ENCODE assay signal across 9 cellular contexts in the genomic region with DNA sequence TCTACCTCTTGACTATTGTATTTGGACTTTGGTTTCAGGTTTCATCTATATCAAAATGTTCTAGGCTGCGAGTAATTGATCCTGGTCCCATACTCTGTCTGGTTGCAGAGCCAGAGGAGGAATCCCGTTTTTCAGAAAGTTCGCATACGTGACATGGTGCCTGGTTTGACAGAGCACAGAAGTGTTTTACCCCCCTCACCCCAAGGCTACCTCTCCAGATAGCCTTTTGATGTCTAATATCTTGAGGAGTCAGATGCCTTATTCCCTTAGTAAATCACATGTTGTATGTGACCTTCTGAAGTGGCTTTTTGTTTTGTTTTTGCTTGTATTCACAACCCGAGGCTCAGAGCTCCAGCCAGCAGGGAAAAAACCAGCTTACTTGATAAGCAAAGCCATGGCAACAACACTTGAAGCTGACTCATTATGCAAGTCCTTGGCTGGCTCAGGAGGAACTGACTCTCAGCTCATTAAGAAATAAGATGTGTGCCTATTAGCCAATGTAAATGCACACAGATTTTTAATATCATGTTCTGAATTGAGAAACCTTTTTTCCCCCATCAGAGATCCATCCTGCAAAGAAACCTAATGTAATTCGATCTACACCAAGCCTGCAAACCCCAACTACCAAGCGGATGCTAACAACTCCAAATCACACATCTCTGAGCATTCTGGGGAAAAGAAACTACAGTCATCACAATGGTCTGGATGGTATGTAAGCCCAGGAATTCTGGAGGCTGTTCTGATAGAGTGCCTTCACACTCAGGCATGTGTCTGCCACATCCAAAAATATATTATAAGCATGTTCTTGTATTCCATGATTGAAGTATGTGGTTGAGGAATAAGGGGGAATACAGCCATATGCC. TPM values are rescaled to one million over a fixed set of nuclear protein-coding genes. Genes with fewer than 3 reads are reported as not detected.
DNase-seq lines count a peak whose midpoint lies in the region; ATAC-seq and TF ChIP-seq lines count a peak whose summit lies in the region.
"Had no signal": no experiment of that assay in that cellular context is flagged by ENCODE, and none has a peak within 500 bp of the region (broad histone marks: within the 10 kb centered on the region; RNA-seq: fewer than 3 reads in every experiment).

No MANE protein-coding gene starts in this region.

- peak overlapping the region; percentile 61 for H3K27ac Mint-ChIP-seq in dendritic cell treated with granulocyte-macrophage colony-stimulating factor and Interleukin-4, amounts not matched to agents 40 ng/mL and 50 ng/mL, for 4 days
- H3K27ac Mint-ChIP-seq: immature natural killer cell had no signal

- POLR2A ChIA-PET in BJ (lab: Charles Lee) = interaction anchor here (0.7 kb wide), 1 partner anchor 32 kb away, joined by 3 read pairs; no protein-coding TSS in a partner anchor

- ATAC-seq in GM18870 (IDR thresholded peaks at IDR 0.05; ENCODE audit: unreplicated experiment) (peak; percentile 96), HG03025 (IDR thresholded peaks at IDR 0.05; ENCODE audit: low FRiP score, unreplicated experiment) (peak; percentile 64)

- no peaks in the 10 kb centered on the region for H3K27me3 Mint-ChIP-seq in dendritic cell treated with granulocyte-macrophage colony-stimulating factor and Interleukin-4, amounts not matched to agents 40 ng/mL and 50 ng/mL, for 4 days

- CTCF ChIA-PET in BJ (lab: Yijun Ruan, JAX) = interaction anchor here (0.8 kb wide), 1 partner anchor 18 kb away, joined by 3 read pairs; no protein-coding TSS in a partner anchor

- H3K36me3 ChIP-seq in BJ (ENCODE audit: control insufficient read depth, insufficient read depth, low read length) = no peaks in the 10 kb centered on the region

- no peak overlapping the region for H3K4me3 ChIP-seq in BJ (ENCODE audit: low read depth, low read length)

- no peaks in the 10 kb centered on the region for H3K36me3 Mint-ChIP-seq in dendritic cell treated with granulocyte-macrophage colony-stimulating factor and Interleukin-4, amounts not matched to agents 40 ng/mL and 50 ng/mL, for 4 days (ENCODE audit: low read depth)

- H3K4me3 Mint-ChIP-seq in dendritic cell treated with granulocyte-macrophage colony-stimulating factor and Interleukin-4, amounts not matched to agents 40 ng/mL and 50 ng/mL, for 4 days = no peak overlapping the region
- H3K4me3 Mint-ChIP-seq: immature natural killer cell had no signal

- no peak for TF ChIP-seq CTCF in BJ (IDR thresholded peaks at IDR 0.05; ENCODE audit: insufficient read depth, low read depth, low read length)

- no peaks in the 10 kb centered on the region for H3K27me3 ChIP-seq in BJ (ENCODE audit: control insufficient read depth, insufficient read depth, low read length)

- intact Hi-C loops in dendritic cell treated with granulocyte-macrophage colony-stimulating factor and Interleukin-4, amounts not matched to agents 40 ng/mL and 50 ng/mL, for 4 days (cut with micrococcal nuclease) = loop anchor here (1.0 kb wide), 1 partner anchor 30 kb away; no protein-coding TSS in a partner anchor

- DNase-seq in BJ (ENCODE audit: low read depth) (peak; percentile 66), NOMO-1 treated with dmso at 0.1 percent for 144 hours (lab: John Stamatoyannopoulos, UW; ENCODE audit: unreplicated experiment) (peak; percentile 61), middle frontal gyrus (ENCODE audit: extremely low spot score, low spot score) (peak; percentile 16), SHP77 (lab: John Stamatoyannopoulos, UW) (no peak)
- DNase-seq in activated effector memory CD4-positive, alpha-beta T cell treated with Interleukin-2 at 50 U/mL for 16 hours = no peak

- H3K9me3 Mint-ChIP-seq in dendritic cell treated with granulocyte-macrophage colony-stimulating factor and Interleukin-4, amounts not matched to agents 40 ng/mL and 50 ng/mL, for 4 days = no peaks in the 10 kb centered on the region
- H3K9me3 Mint-ChIP-seq: immature natural killer cell had no signal

- peaks cover 34% of the 10 kb centered on the region for H3K4me1 Mint-ChIP-seq in dendritic cell treated with granulocyte-macrophage colony-stimulating factor and Interleukin-4, amounts not matched to agents 40 ng/mL and 50 ng/mL, for 4 days (ENCODE audit: low read depth)
- H3K4me1 Mint-ChIP-seq: immature natural killer cell had no signal

RNA-seq across cellular contexts. Expression of a gene that starts 41.4 kb away (rescaled TPM):
- not detected in 2 replicates for polyA plus RNA-seq in BJ (2011; rRNA removed)
- polyA minus RNA-seq in BJ (2011; rRNA and poly(A)+ RNA removed) = 0.26 TPM in 1 of 2 replicates, not detected in the other
- polyA plus RNA-seq: immature natural killer cell had no signal

Comparison
In these comparisons a context has a peak if more than half of its experiments do, and no peak if none do; other contexts are left out.
1. DNase-seq: peak in BJ (single experiment), NOMO-1 treated with dmso at 0.1 percent for 144 hours (single experiment) and middle frontal gyrus (single experiment); none in activated effector memory CD4-positive, alpha-beta T cell treated with Interleukin-2 at 50 U/mL for 16 hours (single experiment) and SHP77 (0 of 2).